1 cellular context compared by ENCODE assay signal in genomic region chr11:58640386-58641023, GRCh38.
TF ChIP-seq lines count a peak whose summit lies in the region.

No MANE protein-coding gene starts in this region.

TF ChIP-seq in HepG2, 621 proteins besides CTCF, POLR2A, EP300 and RAD21 (continued from another document):
- TF ChIP-seq KIAA2018 (CRISPR knock-in tag; IDR thresholded peaks at IDR 0.05; ENCODE audit: borderline replicate concordance) (no peak), TMF1 (CRISPR knock-in tag; IDR thresholded peaks at IDR 0.05; ENCODE audit: low read depth) (no peak), MTA3 (CRISPR knock-in tag; IDR thresholded peaks at IDR 0.05) (no peak), ZNF292 (CRISPR knock-in tag; IDR thresholded peaks at IDR 0.05; ENCODE audit: borderline replicate concordance, low read depth) (no peak), RXRA (CRISPR knock-in tag; IDR thresholded peaks at IDR 0.05) (no peak)
